In genomic region chr15:58696740-58697139, GRCh38 we compare ENCODE assay signal across 17 cellular contexts.
"Had no signal": no experiment of that assay in that cellular context is flagged by ENCODE, and none has a peak within 500 bp of the region (broad histone marks: within the 10 kb centered on the region; RNA-seq: fewer than 3 reads in every experiment).

No MANE protein-coding gene starts in this region.

- ATAC-seq: activated T-cell treated with anti-CD3 and anti-CD28 coated beads, Interleukin-2, amount 50 U/mL, for 4 hours; gastroesophageal sphincter had no signal

- H3K27ac Mint-ChIP-seq: dendritic cell treated with granulocyte-macrophage colony-stimulating factor and Interleukin-4, amounts not matched to agents 40 ng/mL and 50 ng/mL, for 4 days had no signal

- H3K9me3 ChIP-seq: neutrophil, sigmoid colon, tibial artery had no signal

- H3K4me3 Mint-ChIP-seq: activated naive CD8-positive, alpha-beta T cell; activated T-cell treated with anti-CD3 and anti-CD28 coated beads, Interleukin-2, amount 50 U/mL, for 4 hours; dendritic cell treated with granulocyte-macrophage colony-stimulating factor and Interleukin-4, amounts not matched to agents 40 ng/mL and 50 ng/mL, for 4 days; naive B cell had no signal

- H3K4me1 ChIP-seq: parathyroid adenoma had no signal

- H3K4me3 ChIP-seq: gastroesophageal sphincter, heart right ventricle, sigmoid colon, spleen, tibial artery had no signal

- H3K27ac ChIP-seq: gastroesophageal sphincter, heart right ventricle, neutrophil, parathyroid adenoma, sigmoid colon, spleen, tibial artery had no signal

- H3K27me3 ChIP-seq: gastroesophageal sphincter, heart right ventricle, neutrophil, sigmoid colon, spleen, tibial artery had no signal

- DNase-seq: activated CD4-positive, alpha-beta T cell treated with anti-CD3 and anti-CD28 coated beads, Interleukin-2, amount 50 U/mL, for 4 hours; activated CD4-positive, CD25-positive, alpha-beta regulatory T cell treated with anti-CD3 and anti-CD28 coated beads, Interleukin-2, amount 50 U/mL, for 72 hours; activated gamma-delta T cell; activated T-cell treated with anti-CD3 and anti-CD28 coated beads, Interleukin-2, amount 50 U/mL, for 4 hours; effector memory CD4-positive, alpha-beta T cell; heart right ventricle; islet precursor cell; naive B cell; sigmoid colon; spleen; SW 1271; tibial artery had no signal

- H2AFZ ChIP-seq: parathyroid adenoma had no signal

- H3K27me3 Mint-ChIP-seq: activated naive CD8-positive, alpha-beta T cell; dendritic cell treated with granulocyte-macrophage colony-stimulating factor and Interleukin-4, amounts not matched to agents 40 ng/mL and 50 ng/mL, for 4 days; naive B cell had no signal

- H3K36me3 ChIP-seq: neutrophil, sigmoid colon had no signal

- H3K9ac ChIP-seq: parathyroid adenoma had no signal
